ENCODE assay signal across 18 cellular contexts in the genomic region with DNA sequence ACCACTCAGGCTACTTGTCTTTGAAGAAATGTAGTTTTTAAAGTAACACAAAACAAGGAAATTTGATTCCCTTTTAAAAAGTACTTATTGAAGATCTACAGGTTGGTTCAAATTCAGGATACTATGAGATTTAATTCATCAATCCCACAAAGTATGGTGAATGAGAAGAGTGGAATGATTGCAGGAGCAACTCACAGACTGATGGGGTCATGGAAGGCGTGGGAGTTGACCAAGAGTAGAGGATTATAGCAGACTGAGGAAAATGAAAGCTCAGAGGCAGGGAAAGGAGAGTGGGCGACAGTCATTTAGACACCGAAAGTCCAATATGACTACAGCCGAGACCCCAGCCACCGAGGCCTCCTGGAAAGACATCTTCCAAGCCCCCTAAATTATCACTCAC. TPM values are rescaled to one million over a fixed set of nuclear protein-coding genes. Genes with fewer than 3 reads are reported as not detected.
"Had no signal": no experiment of that assay in that cellular context is flagged by ENCODE, and none has a peak within 500 bp of the region (broad histone marks: within the 10 kb centered on the region; RNA-seq: fewer than 3 reads in every experiment).

No MANE protein-coding gene starts in this region.

- DNase-seq: activated CD4-positive, alpha-beta T cell treated with anti-CD3 and anti-CD28 coated beads for 1 hour; activated CD4-positive, alpha-beta T cell treated with anti-CD3 and anti-CD28 coated beads, Interleukin-2, amount 50 U/mL, for 4 hours; activated naive CD4-positive, alpha-beta T cell; activated naive CD8-positive, alpha-beta T cell treated with anti-CD3 and anti-CD28 coated beads, Interleukin-2, amount 10 ng/mL, durations not matched to agents 7 days and 5 days; activated T-cell treated with anti-CD3 and anti-CD28 coated beads for 4 hours; anterior cingulate cortex; erythroblast; hippocampal formation; left ventricle myocardium inferior; mesendoderm; natural killer cell; posterior cingulate gyrus; stimulated activated naive CD8-positive, alpha-beta T cell treated with anti-CD3 and anti-CD28 coated beads, Interleukin-15, Interleukin-2, amounts not matched to agents 100 U/mL and 50 U/mL, for 24 hours; T1000; trophoblast cell had no signal

- H3K4me1 Mint-ChIP-seq: activated naive CD8-positive, alpha-beta T cell treated with anti-CD3 and anti-CD28 coated beads, Interleukin-2, amount 10 ng/mL, durations not matched to agents 7 days and 5 days had no signal

- H3K36me3 ChIP-seq: left ventricle myocardium inferior had no signal

- H3K4me3 Mint-ChIP-seq: activated naive CD8-positive, alpha-beta T cell treated with anti-CD3 and anti-CD28 coated beads, Interleukin-2, amount 10 ng/mL, durations not matched to agents 7 days and 5 days; natural killer cell had no signal

- H3K4me3 ChIP-seq: left ventricle myocardium inferior had no signal

- H3K36me3 Mint-ChIP-seq: activated naive CD8-positive, alpha-beta T cell treated with anti-CD3 and anti-CD28 coated beads, Interleukin-2, amount 10 ng/mL, durations not matched to agents 7 days and 5 days; natural killer cell had no signal

- ATAC-seq: natural killer cell; stimulated activated naive CD8-positive, alpha-beta T cell treated with anti-CD3 and anti-CD28 coated beads, Interleukin-15, Interleukin-2, amounts not matched to agents 100 U/mL and 50 U/mL, for 24 hours had no signal

- H3K9me3 Mint-ChIP-seq: natural killer cell had no signal

- H3K4me1 ChIP-seq: left ventricle myocardium inferior had no signal

- H3K27ac Mint-ChIP-seq: activated naive CD8-positive, alpha-beta T cell treated with anti-CD3 and anti-CD28 coated beads, Interleukin-2, amount 10 ng/mL, durations not matched to agents 7 days and 5 days had no signal

- H3K27ac ChIP-seq: left ventricle myocardium inferior had no signal

RNA-seq across cellular contexts. Expression of a gene that starts 12.5 kb away (rescaled TPM):
- total RNA-seq: activated naive CD8-positive, alpha-beta T cell treated with anti-CD3 and anti-CD28 coated beads, Interleukin-2, amount 10 ng/mL, durations not matched to agents 7 days and 5 days; dermis microvascular lymphatic vessel endothelial cell; kidney epithelial cell; left ventricle myocardium inferior; natural killer cell; skeletal muscle tissue had no signal
